Comparison of ENCODE assay signal across 33 cellular contexts in the genomic region with DNA sequence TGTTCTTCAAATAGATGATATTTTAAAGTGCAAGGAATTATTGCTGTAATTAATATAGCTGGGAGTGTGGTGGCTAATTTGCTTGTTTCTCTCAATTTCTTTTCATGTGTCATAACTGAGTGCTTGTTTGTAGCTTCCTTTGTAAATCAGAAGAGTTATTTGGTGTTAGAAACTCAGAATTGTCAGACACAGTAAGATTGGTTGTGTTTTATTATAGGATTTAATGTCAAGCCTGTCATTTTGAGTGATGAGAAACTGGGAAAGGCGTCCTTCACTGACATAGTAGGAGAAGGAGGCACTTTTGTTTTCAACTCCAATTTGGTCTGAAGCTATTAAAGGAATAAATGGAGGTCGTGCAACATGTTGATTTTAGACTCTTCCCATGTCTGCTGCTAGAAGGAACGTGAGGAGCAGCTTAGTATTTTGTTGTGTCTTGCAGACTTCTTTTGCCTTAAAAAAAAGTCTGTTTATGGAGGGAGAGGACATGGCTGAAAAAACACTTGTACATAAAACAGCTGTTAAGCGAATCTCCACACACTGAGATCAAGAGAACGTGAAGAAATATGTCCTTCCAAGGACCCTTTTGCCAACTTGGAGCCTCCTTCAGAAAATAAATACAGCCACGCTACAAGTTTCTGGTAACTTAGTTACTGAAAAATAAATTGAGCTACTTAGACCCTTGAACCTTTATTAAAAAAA. TPM values are rescaled to one million over a fixed set of nuclear protein-coding genes. Genes with fewer than 3 reads are reported as not detected.
DNase-seq lines count a peak whose midpoint lies in the region; ATAC-seq and TF ChIP-seq lines count a peak whose summit lies in the region.
"Had no signal": no experiment of that assay in that cellular context is flagged by ENCODE, and none has a peak within 500 bp of the region (broad histone marks: within the 10 kb centered on the region; RNA-seq: fewer than 3 reads in every experiment).

No MANE protein-coding gene starts in this region.

- H3K4me1 Mint-ChIP-seq in nephron: peaks cover 54% of the 10 kb centered on the region
- H3K4me1 Mint-ChIP-seq: activated naive CD8-positive, alpha-beta T cell treated with anti-CD3 and anti-CD28 coated beads for 36 hours; CD14-positive monocyte; naive thymus-derived CD8-positive, alpha-beta T cell; stimulated activated effector memory CD8-positive, alpha-beta T cell treated with anti-CD3 and anti-CD28 coated beads, Interleukin-12 subunit alpha, Interleukin-12 subunit beta, amount 100 ng/mL, for 72 hours had no signal

- no peaks in the 10 kb centered on the region for H3K36me3 Mint-ChIP-seq in nephron (ENCODE audit: low read depth)
- H3K36me3 Mint-ChIP-seq: activated naive CD8-positive, alpha-beta T cell treated with anti-CD3 and anti-CD28 coated beads for 36 hours; CD14-positive monocyte; IgD-negative memory B cell; naive thymus-derived CD8-positive, alpha-beta T cell; stimulated activated effector memory CD8-positive, alpha-beta T cell treated with anti-CD3 and anti-CD28 coated beads, Interleukin-12 subunit alpha, Interleukin-12 subunit beta, amount 100 ng/mL, for 72 hours; type B pancreatic cell had no signal

- H3K4me1 ChIP-seq in heart right ventricle: peaks cover 0 to 36% (median 8%) of the 10 kb centered on the region in 9 donors
- H3K4me1 ChIP-seq in vagina: peaks cover 24% of the 10 kb centered on the region

- intact Hi-C loops in Right ventricle myocardium superior (cut with DNase I) (no loop called here), cardiac septum (cut with DNase I) (no loop called here), heart right ventricle (cut with DNase I) (no loop called here), vagina (cut with DNase I) (no loop called here)

- no peaks in the 10 kb centered on the region for H3K36me3 ChIP-seq in heart right ventricle
- H3K36me3 ChIP-seq in vagina: no peaks in the 10 kb centered on the region
- H3K36me3 ChIP-seq: ascending aorta, cardiac muscle cell had no signal

- no peak for TF ChIP-seq POLR2A in vagina (IDR thresholded peaks at IDR 0.05)

- H3K4me3 ChIP-seq in heart right ventricle (no peak overlapping the region), vagina (no peak overlapping the region)
- H3K4me3 ChIP-seq: ascending aorta, cardiac muscle cell, GM23248 had no signal

- WGBS in heart right ventricle, 2 donors: 58 to 60% methylated on average over 6 of the region's 6 CpGs

- no peaks in the 10 kb centered on the region for H3K27me3 ChIP-seq in heart right ventricle
- no peaks in the 10 kb centered on the region for H3K27me3 ChIP-seq in vagina
- H3K27me3 ChIP-seq: ascending aorta, cardiac muscle cell had no signal

- H3K27ac Mint-ChIP-seq in nephron: peak overlapping the region; percentile 63 to 73 (median 71)
- H3K27ac Mint-ChIP-seq: activated CD8-positive, alpha-beta T cell treated with anti-CD3 and anti-CD28 coated beads, Interleukin-2, amount 10 ng/mL, durations not matched to agents 7 days and 5 days; activated naive CD8-positive, alpha-beta T cell treated with anti-CD3 and anti-CD28 coated beads for 36 hours; activated T-helper 2 cell treated with anti-CD3 and anti-CD28 coated beads, Interferon-gamma antibody, Interleukin-2, Interleukin-4, amounts not matched to agents 10 μg/mL and 5 μg/mL and 100 μg/mL, durations not matched to agents 14 hours and 24 hours and 36 hours; CD14-positive monocyte; effector memory CD8-positive, alpha-beta T cell; IgD-negative memory B cell; naive thymus-derived CD8-positive, alpha-beta T cell; stimulated activated effector memory CD8-positive, alpha-beta T cell treated with anti-CD3 and anti-CD28 coated beads, Interleukin-12 subunit alpha, Interleukin-12 subunit beta, amount 100 ng/mL, for 72 hours; type B pancreatic cell had no signal

- H3K4me3 Mint-ChIP-seq in nephron: peak overlapping the region in 2 of 3 experiments; percentile 30 to 42
- H3K4me3 Mint-ChIP-seq: activated CD8-positive, alpha-beta T cell treated with anti-CD3 and anti-CD28 coated beads, Interleukin-2, amount 10 ng/mL, durations not matched to agents 7 days and 5 days; activated naive CD8-positive, alpha-beta T cell treated with anti-CD3 and anti-CD28 coated beads for 36 hours; CD14-positive monocyte; effector memory CD8-positive, alpha-beta T cell; IgD-negative memory B cell; naive thymus-derived CD8-positive, alpha-beta T cell; stimulated activated effector memory CD8-positive, alpha-beta T cell treated with anti-CD3 and anti-CD28 coated beads, Interleukin-12 subunit alpha, Interleukin-12 subunit beta, amount 100 ng/mL, for 72 hours; type B pancreatic cell had no signal

- H3K9me3 ChIP-seq in heart right ventricle (no peaks in the 10 kb centered on the region), vagina (no peaks in the 10 kb centered on the region)
- H3K9me3 ChIP-seq: ascending aorta had no signal

- no peak for DNase-seq in Right ventricle myocardium superior
- no peak for DNase-seq in cardiac septum (ENCODE audit: low spot score)
- no peak for DNase-seq in heart right ventricle
- DNase-seq in vagina (ENCODE audit: extremely low spot score in 2 of 2): no peak
- DNase-seq in activated effector memory CD4-positive, alpha-beta T cell treated with Interleukin-2 at 50 U/mL for 16 hours: no peak
- DNase-seq in activated CD4-positive, CD25-positive, alpha-beta regulatory T cell treated with anti-CD3 and anti-CD28 coated beads, Interleukin-2, amount 50 U/mL, for 72 hours: no peak
- DNase-seq: 8988T; activated CD4-positive, alpha-beta T cell treated with anti-CD3 and anti-CD28 coated beads for 4 hours; activated CD8-positive, alpha-beta T cell treated with anti-CD3 and anti-CD28 coated beads, Interleukin-2, amount 10 ng/mL, durations not matched to agents 7 days and 5 days; activated naive CD8-positive, alpha-beta T cell treated with anti-CD3 and anti-CD28 coated beads for 36 hours; DND-41; effector memory CD8-positive, alpha-beta T cell; erythroblast; foreskin melanocyte; left colon; midbrain; naive thymus-derived CD8-positive, alpha-beta T cell; NCI-H2107; NCI-H446 treated with DMSO at 0.1 percent for 48 hours; NCI-H774; SW 1271; T1000 had no signal

- H3K27ac ChIP-seq in heart right ventricle (peak overlapping the region in 5 of 10 donors; percentile 14 to 42 (median 26)), vagina (peak overlapping the region; percentile 14)
- H3K27ac ChIP-seq: ascending aorta, cardiac muscle cell, GM23248, VCaP had no signal

- H3K9me3 Mint-ChIP-seq in nephron: no peaks in the 10 kb centered on the region
- H3K9me3 Mint-ChIP-seq: activated naive CD8-positive, alpha-beta T cell treated with anti-CD3 and anti-CD28 coated beads for 36 hours; activated T-helper 2 cell treated with anti-CD3 and anti-CD28 coated beads, Interferon-gamma antibody, Interleukin-2, Interleukin-4, amounts not matched to agents 10 μg/mL and 5 μg/mL and 100 μg/mL, durations not matched to agents 14 hours and 24 hours and 36 hours; stimulated activated effector memory CD8-positive, alpha-beta T cell treated with anti-CD3 and anti-CD28 coated beads, Interleukin-12 subunit alpha, Interleukin-12 subunit beta, amount 100 ng/mL, for 72 hours; type B pancreatic cell had no signal

- peak; percentile 63 for ATAC-seq in Right ventricle myocardium superior (ENCODE audit: poor library complexity)
- ATAC-seq in heart right ventricle: peak in 6 of 8 donors; percentile 24 to 58 (median 38)
- ATAC-seq in GM21360 (IDR thresholded peaks at IDR 0.05; ENCODE audit: unreplicated experiment): no peak
- ATAC-seq: activated CD8-positive, alpha-beta T cell treated with anti-CD3 and anti-CD28 coated beads, Interleukin-2, amount 10 ng/mL, durations not matched to agents 7 days and 5 days; effector memory CD8-positive, alpha-beta T cell; left colon; naive thymus-derived CD8-positive, alpha-beta T cell; stimulated activated effector memory CD8-positive, alpha-beta T cell treated with anti-CD3 and anti-CD28 coated beads, Interleukin-12 subunit alpha, Interleukin-12 subunit beta, amount 100 ng/mL, for 72 hours had no signal

- TF ChIP-seq CTCF in heart right ventricle (IDR thresholded peaks at IDR 0.05): no peak
- TF ChIP-seq CTCF in nephron (IDR thresholded peaks at IDR 0.05; ENCODE audit: unreplicated experiment in 3 of 3): no peak
- TF ChIP-seq CTCF in vagina (IDR thresholded peaks at IDR 0.05): no peak

- H3K27me3 Mint-ChIP-seq in nephron (ENCODE audit: low read depth): peaks cover 7% of the 10 kb centered on the region

RNA-seq across cellular contexts. Expression of a gene that starts 59.5 kb away (rescaled TPM):
- total RNA-seq in Right ventricle myocardium superior (2.6 TPM), cardiac septum (2.9 TPM), heart right ventricle (1 to 10 TPM; 1.3 to 4.1 (median 2.6) TPM), vagina (3.2 TPM)
- 1 to 10 TPM in 1 of 2 donors, under 1 TPM in 1; 0.59 to 3.4 TPM for polyA plus RNA-seq in heart right ventricle
- total RNA-seq: activated CD8-positive, alpha-beta T cell treated with anti-CD3 and anti-CD28 coated beads, Interleukin-2, amount 10 ng/mL, durations not matched to agents 7 days and 5 days; activated naive CD8-positive, alpha-beta T cell treated with anti-CD3 and anti-CD28 coated beads for 36 hours; naive thymus-derived CD8-positive, alpha-beta T cell had no signal
- polyA plus RNA-seq: cardiac muscle cell; CD14-positive monocyte; naive thymus-derived CD8-positive, alpha-beta T cell had no signal
